In the genomic region with DNA sequence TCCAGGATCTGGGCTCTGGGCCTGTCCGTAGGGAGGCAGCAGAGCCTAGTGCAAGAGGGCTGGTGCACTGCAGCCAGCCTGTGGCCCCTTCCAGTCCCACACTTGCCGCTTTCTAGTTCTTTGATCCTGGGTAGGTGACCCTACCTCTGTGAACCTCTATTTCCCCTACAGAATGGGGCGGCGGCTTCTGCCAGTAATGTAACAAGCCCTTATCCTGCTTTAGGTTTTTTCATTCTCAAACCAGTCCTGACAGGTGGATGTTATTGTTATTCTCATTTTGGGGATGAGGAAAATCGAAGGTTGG, we compare ENCODE assay signal across 8 cellular contexts. TPM values are rescaled to one million over a fixed set of nuclear protein-coding genes. Genes with fewer than 3 reads are reported as not detected.
DNase-seq lines count a peak whose midpoint lies in the region; ATAC-seq, FAIRE-seq and TF ChIP-seq lines count a peak whose summit lies in the region.

No MANE protein-coding gene starts in this region.

- peak overlapping the region; percentile 90 for H4K8ac ChIP-seq in H1 (ENCODE audit: extremely low read depth, insufficient read depth, low read length)

- H3K56ac ChIP-seq in H1 (replicated peaks; ENCODE audit: insufficient read length, low read depth, low read length) = peak overlapping the region; percentile 39

- no peak for FAIRE-seq in H1 (lab: Jason Lieb, UNC)

- peaks cover 3% of the 10 kb centered on the region; the same call in 1 of the 2 replicates for H3K79me1 ChIP-seq in H1 (ENCODE audit: low read depth, low read length)

- DNase-seq in T-helper 2 cell treated with Interferon-gamma antibody and Interleukin-4, amounts not matched to agents 5 μg/mL and 100 μg/mL, for 36 hours (ENCODE audit: low spot score) = no peak
- DNase-seq in T-helper 2 cell (no peak), NCI-H460 (ENCODE audit: extremely low read depth, low read depth) (peak; percentile 30), H1 (ENCODE audit: low read depth in 1 of 2, low spot score in 2 of 2) (no peak)
- no peak for DNase-seq in natural killer cell treated with Interleukin-12 subunit alpha and Interleukin-12 subunit beta and Interleukin-15 and Interleukin-18, amount 100 ng/mL, for 72 hours (ENCODE audit: low spot score)
- no peak for DNase-seq in activated CD4-positive, alpha-beta T cell treated with anti-CD3 and anti-CD28 coated beads, Interleukin-2, amount 50 U/mL, for 4 hours

- no peaks in the 10 kb centered on the region for H3K9me3 ChIP-seq in H1 (ENCODE audit: insufficient read depth in 2 of 2, low read depth in 1 of 2, low read length in 1 of 2)

- TF ChIP-seq EP300 in H1 (IDR thresholded peaks at IDR 0.05; ENCODE audit: borderline replicate concordance in 1 of 2, low read depth in 2 of 2, low read length in 2 of 2) = no peak

- H3K4me3 ChIP-seq in H1 (ENCODE audit: extremely low read depth in 1 of 4, insufficient read depth in 2 of 4, low read depth in 3 of 4, low read length in 4 of 4) = peak overlapping the region; percentile 67 to 93 (median 80)

- no peak overlapping the region for H3K4ac ChIP-seq in H1 (replicated peaks; ENCODE audit: insufficient read length, low read depth, low read length)

- peak overlapping the region; percentile 86 for H3K4me3 Mint-ChIP-seq in T-helper 2 cell treated with Interferon-gamma antibody and Interleukin-4, amounts not matched to agents 5 μg/mL and 100 μg/mL, for 36 hours
- peak overlapping the region; percentile 84 for H3K4me3 Mint-ChIP-seq in natural killer cell treated with Interleukin-12 subunit alpha and Interleukin-12 subunit beta and Interleukin-15 and Interleukin-18, amount 100 ng/mL, for 72 hours

- H4K20me1 ChIP-seq in H1 (replicated peaks in 1 of 2; ENCODE audit: control insufficient read depth in 1 of 2, insufficient read depth in 2 of 2, low read length in 2 of 2) = peaks cover 7 to 11% of the 10 kb centered on the region in 2 experiments

- no peak for TF ChIP-seq CTCF in H1 (IDR thresholded peaks at IDR 0.05; ENCODE audit: control extremely low read depth in 1 of 3, insufficient read depth in 1 of 3, low read depth in 1 of 3, low read length in 3 of 3)

- peak in 1 of 2 donors; percentile 4 for ATAC-seq in natural killer cell treated with Interleukin-12 subunit alpha and Interleukin-12 subunit beta and Interleukin-15 and Interleukin-18, amount 100 ng/mL, for 72 hours
- no peak for ATAC-seq in GM18858 (IDR thresholded peaks at IDR 0.05; ENCODE audit: unreplicated experiment)
- no peak for ATAC-seq in GM19455 (IDR thresholded peaks at IDR 0.05; ENCODE audit: unreplicated experiment)

- 52% methylated on average over 5 of the region's 5 CpGs; no CpG with 5 or more reads in 1 of the 2 experiments for WGBS in H1 (ENCODE audit: extremely low coverage in 1 of 2, insufficient coverage in 1 of 2, insufficient read length in 1 of 2, insufficient replicate concordance in 2 of 2, low coverage in 1 of 2, low lambda C conversion rate in 2 of 2, missing lambda C conversion rate in 1 of 2), 2 experiments

- no peaks in the 10 kb centered on the region for H3K4me1 Mint-ChIP-seq in T-helper 2 cell treated with Interferon-gamma antibody and Interleukin-4, amounts not matched to agents 5 μg/mL and 100 μg/mL, for 36 hours (ENCODE audit: low read depth)
- peaks cover 9 to 20% of the 10 kb centered on the region in 2 donors for H3K4me1 Mint-ChIP-seq in natural killer cell treated with Interleukin-12 subunit alpha and Interleukin-12 subunit beta and Interleukin-15 and Interleukin-18, amount 100 ng/mL, for 72 hours (ENCODE audit: low read depth in 2 of 2)

- no peak overlapping the region for H2BK12ac ChIP-seq in H1 (ENCODE audit: low read depth, low read length)

- POLR2A ChIA-PET in H1 (lab: Charles Lee; ENCODE audit: partially characterized antibody) = interaction anchor here (1.0 to 5.3 kb wide), 8 partner anchors 8 to 69 kb away, joined by 4 to 44 read pairs (median 10); partner anchors contain the start of genes BRICD5, DNASE1L2, ECI1 and PGP

- H3K9ac ChIP-seq in H1 (replicated peaks in 1 of 4; ENCODE audit: extremely low read depth in 1 of 4, low read depth in 3 of 4, low read length in 3 of 4) = peak overlapping the region; percentile 80 to 91 (median 84)

- H4K91ac ChIP-seq in H1 (replicated peaks; ENCODE audit: insufficient read length, low read length) = no peak overlapping the region

- H3K79me2 ChIP-seq in H1 (ENCODE audit: control insufficient read depth in 1 of 2, insufficient read depth in 2 of 2, low read length in 2 of 2) = peaks cover 3 to 29% of the 10 kb centered on the region in 2 experiments; a peak in 2 of 4 replicates

- H3K23ac ChIP-seq in H1 (ENCODE audit: insufficient read length) = no peak overlapping the region

- H3K27ac Mint-ChIP-seq in T-helper 2 cell treated with Interferon-gamma antibody and Interleukin-4, amounts not matched to agents 5 μg/mL and 100 μg/mL, for 36 hours = peak overlapping the region; percentile 82
- peak overlapping the region; percentile 46 to 72 for H3K27ac Mint-ChIP-seq in natural killer cell treated with Interleukin-12 subunit alpha and Interleukin-12 subunit beta and Interleukin-15 and Interleukin-18, amount 100 ng/mL, for 72 hours

- H2BK15ac ChIP-seq in H1 (ENCODE audit: low read length) = no peak overlapping the region

- peaks cover 0 to 7% (median 0%) of the 10 kb centered on the region in 4 experiments; a peak in 1 of 8 replicates for H3K36me3 ChIP-seq in H1 (ENCODE audit: control insufficient read depth in 2 of 4, insufficient read depth in 4 of 4, low read length in 3 of 4)

- no peak overlapping the region for H2BK5ac ChIP-seq in H1 (ENCODE audit: low read depth, low read length)

- H3K4me2 ChIP-seq in H1 (ENCODE audit: insufficient read depth in 1 of 2, low read depth in 2 of 2, low read length in 2 of 2) = peak overlapping the region; percentile 60 to 72

- no peak overlapping the region for H2AK5ac ChIP-seq in H1 (ENCODE audit: low read depth, low read length)

- H3K4me1 ChIP-seq in H1 (replicated peaks in 1 of 4; ENCODE audit: control insufficient read depth in 3 of 4, insufficient read depth in 4 of 4, low read length in 3 of 4) = no peaks in the 10 kb centered on the region

- H3K18ac ChIP-seq in H1 (ENCODE audit: extremely low read depth, low read length) = no peak overlapping the region

- H2BK20ac ChIP-seq in H1 (ENCODE audit: low read length) = no peak overlapping the region

- H3K27me3 ChIP-seq in H1 (replicated peaks in 1 of 4; ENCODE audit: control insufficient read depth in 3 of 4, extremely low read depth in 1 of 4, insufficient read depth in 3 of 4, low read length in 3 of 4) = no peaks in the 10 kb centered on the region

- H3K23me2 ChIP-seq in H1 (ENCODE audit: low read depth, low read length) = no peaks in the 10 kb centered on the region

- H2BK120ac ChIP-seq in H1 (replicated peaks; ENCODE audit: low read depth, low read length) = no peak overlapping the region

- no peak for TF ChIP-seq POLR2A in H1 (IDR thresholded peaks at IDR 0.05; ENCODE audit: control extremely low read depth in 1 of 2, low read depth in 2 of 2, low read length in 2 of 2)

- H2AFZ ChIP-seq in H1 (ENCODE audit: low read length) = no peak overlapping the region

- CTCF ChIA-PET in H1 (lab: Charles Lee; ENCODE audit: partially characterized antibody) = no interaction called here

- H3K14ac ChIP-seq in H1 (ENCODE audit: insufficient read length) = no peak overlapping the region

- no peak overlapping the region for H4K5ac ChIP-seq in H1 (ENCODE audit: insufficient read length, low read depth, low read length)

- no peaks in the 10 kb centered on the region for H3K36me3 Mint-ChIP-seq in T-helper 2 cell treated with Interferon-gamma antibody and Interleukin-4, amounts not matched to agents 5 μg/mL and 100 μg/mL, for 36 hours (ENCODE audit: low read depth)
- H3K36me3 Mint-ChIP-seq in natural killer cell treated with Interleukin-12 subunit alpha and Interleukin-12 subunit beta and Interleukin-15 and Interleukin-18, amount 100 ng/mL, for 72 hours = no peaks in the 10 kb centered on the region

- H3K27me3 Mint-ChIP-seq in T-helper 2 cell treated with Interferon-gamma antibody and Interleukin-4, amounts not matched to agents 5 μg/mL and 100 μg/mL, for 36 hours (ENCODE audit: low read depth) = no peaks in the 10 kb centered on the region
- no peaks in the 10 kb centered on the region for H3K27me3 Mint-ChIP-seq in natural killer cell treated with Interleukin-12 subunit alpha and Interleukin-12 subunit beta and Interleukin-15 and Interleukin-18, amount 100 ng/mL, for 72 hours

- H3K9me3 Mint-ChIP-seq in T-helper 2 cell treated with Interferon-gamma antibody and Interleukin-4, amounts not matched to agents 5 μg/mL and 100 μg/mL, for 36 hours = no peaks in the 10 kb centered on the region
- H3K9me3 Mint-ChIP-seq in natural killer cell treated with Interleukin-12 subunit alpha and Interleukin-12 subunit beta and Interleukin-15 and Interleukin-18, amount 100 ng/mL, for 72 hours = no peaks in the 10 kb centered on the region

- TF ChIP-seq RAD21 in H1 (IDR thresholded peaks at IDR 0.05 in 1 of 2, conservative IDR thresholded peaks at IDR 0.05 in 1 of 2; ENCODE audit: low read depth in 2 of 2, low read length in 2 of 2) = peak; percentile 7 to 12; a peak in 1 of 4 replicates

- 0 out of 2 replicates have a peak overlapping the region, but pooled peaks have one; percentile 77 for H3K27ac ChIP-seq in H1 (ENCODE audit: low read depth, low read length)

RNA-seq across cellular contexts. Expression of gene E4F1, which starts 0.7 kb away (rescaled TPM):
- 18.6 and 21.7 TPM in 2 replicates for total RNA-seq in NCI-H460 (2014; rRNA removed; shearing (Covaris generic))
- 162 and 549 TPM in 2 replicates for polyA plus RNA-seq in NCI-H460 (2014; cell fraction: nucleus; rRNA removed)
- 21.9 and 22.2 TPM in 2 replicates for total RNA-seq in H1 (2021; fragmentation: NEBNext Ultra II Directional; extraction: Animal tissue kit (Norgen Biotek cat#: 25700))
- 27.0 and 34.2 TPM in 2 replicates for polyA plus RNA-seq in H1 (2011; rRNA removed)
- polyA plus RNA-seq in H1 (2011; cell fraction: cytosol; rRNA removed) = 31.8 TPM
- polyA plus RNA-seq in H1 (2011; cell fraction: nucleus; rRNA removed) = 122 TPM
- polyA plus RNA-seq in H1 (2012, experiment 1 of 2) = 10.7 to 22.9 TPM (median 21.9 TPM) in 4 replicates
- 12.4 TPM for polyA plus RNA-seq in H1 (2012, experiment 2 of 2)
- 15.0 TPM for polyA plus RNA-seq in H1 (2013, experiment 1 of 2)
- polyA plus RNA-seq in H1 (2013, experiment 2 of 2) = 11.6 TPM
- 7.6 and 10.1 TPM in 2 replicates for polyA minus RNA-seq in H1 (2011; rRNA and poly(A)+ RNA removed)
- 18.4 TPM for polyA minus RNA-seq in H1 (2011; cell fraction: cytosol; rRNA and poly(A)+ RNA removed)
- 24.6 TPM for polyA minus RNA-seq in H1 (2011; cell fraction: nucleus; rRNA and poly(A)+ RNA removed)
- total RNA-seq in natural killer cell treated with Interleukin-12 subunit alpha and Interleukin-12 subunit beta and Interleukin-15 and Interleukin-18, amount 100 ng/mL, for 72 hours = 10 to 100 TPM; 27.5 to 51.8 TPM

RNA-seq across cellular contexts. Expression of gene PGP, which starts 9.5 kb away (rescaled TPM):
- total RNA-seq in NCI-H460 (2014; rRNA removed; shearing (Covaris generic)) = 8.6 and 11.9 TPM in 2 replicates
- polyA plus RNA-seq in NCI-H460 (2014; cell fraction: nucleus; rRNA removed) = 96.9 and 129 TPM in 2 replicates
- 30.9 and 32.6 TPM in 2 replicates for total RNA-seq in H1 (2021; fragmentation: NEBNext Ultra II Directional; extraction: Animal tissue kit (Norgen Biotek cat#: 25700))
- polyA plus RNA-seq in H1 (2011; rRNA removed) = 55.9 and 63.9 TPM in 2 replicates
- polyA plus RNA-seq in H1 (2011; cell fraction: cytosol; rRNA removed) = 44.0 TPM
- 81.1 TPM for polyA plus RNA-seq in H1 (2011; cell fraction: nucleus; rRNA removed)
- polyA plus RNA-seq in H1 (2012, experiment 1 of 2) = 20.8 to 40.2 TPM (median 35.0 TPM) in 4 replicates
- 26.7 TPM for polyA plus RNA-seq in H1 (2012, experiment 2 of 2)
- 54.8 TPM for polyA plus RNA-seq in H1 (2013, experiment 1 of 2)
- 48.7 TPM for polyA plus RNA-seq in H1 (2013, experiment 2 of 2)
- 9.5 and 10.9 TPM in 2 replicates for polyA minus RNA-seq in H1 (2011; rRNA and poly(A)+ RNA removed)
- 18.8 TPM for polyA minus RNA-seq in H1 (2011; cell fraction: cytosol; rRNA and poly(A)+ RNA removed)
- polyA minus RNA-seq in H1 (2011; cell fraction: nucleus; rRNA and poly(A)+ RNA removed) = 28.7 TPM
- total RNA-seq in natural killer cell treated with Interleukin-12 subunit alpha and Interleukin-12 subunit beta and Interleukin-15 and Interleukin-18, amount 100 ng/mL, for 72 hours = 10 to 100 TPM; 18.8 to 39.8 TPM

RNA-seq across cellular contexts. Expression of gene DNASE1L2, which starts 12.1 kb away (rescaled TPM):
- total RNA-seq in NCI-H460 (2014; rRNA removed; shearing (Covaris generic)) = 0.84 and 1.6 TPM in 2 replicates
- polyA plus RNA-seq in NCI-H460 (2014; cell fraction: nucleus; rRNA removed) = 5.8 and 6.5 TPM in 2 replicates
- 0.19 and 0.35 TPM in 2 replicates for total RNA-seq in H1 (2021; fragmentation: NEBNext Ultra II Directional; extraction: Animal tissue kit (Norgen Biotek cat#: 25700))
- 0.75 and 0.97 TPM in 2 replicates for polyA plus RNA-seq in H1 (2011; rRNA removed)
- polyA plus RNA-seq in H1 (2011; cell fraction: cytosol; rRNA removed) = 0.41 TPM
- polyA plus RNA-seq in H1 (2011; cell fraction: nucleus; rRNA removed) = 2.0 TPM
- 0.20 to 0.64 TPM (median 0.42 TPM) in 4 replicates for polyA plus RNA-seq in H1 (2012, experiment 1 of 2)
- polyA plus RNA-seq in H1 (2012, experiment 2 of 2) = 0.24 TPM
- 0.28 TPM for polyA plus RNA-seq in H1 (2013, experiment 1 of 2)
- polyA plus RNA-seq in H1 (2013, experiment 2 of 2) = 0.22 TPM
- 0.09 and 0.12 TPM in 2 replicates for polyA minus RNA-seq in H1 (2011; rRNA and poly(A)+ RNA removed)
- polyA minus RNA-seq in H1 (2011; cell fraction: cytosol; rRNA and poly(A)+ RNA removed) = not detected
- polyA minus RNA-seq in H1 (2011; cell fraction: nucleus; rRNA and poly(A)+ RNA removed) = 0.60 TPM
- total RNA-seq in natural killer cell treated with Interleukin-12 subunit alpha and Interleukin-12 subunit beta and Interleukin-15 and Interleukin-18, amount 100 ng/mL, for 72 hours = 1 to 10 TPM in 1 of 2 donors, under 1 TPM in 1; 0.88 to 3.5 TPM

RNA-seq across cellular contexts. Expression of gene BRICD5, which starts 13.5 kb away (rescaled TPM):
- 2.1 and 2.9 TPM in 2 replicates for total RNA-seq in NCI-H460 (2014; rRNA removed; shearing (Covaris generic))
- 31.1 and 48.3 TPM in 2 replicates for polyA plus RNA-seq in NCI-H460 (2014; cell fraction: nucleus; rRNA removed)
- total RNA-seq in H1 (2021; fragmentation: NEBNext Ultra II Directional; extraction: Animal tissue kit (Norgen Biotek cat#: 25700)) = 6.1 and 8.5 TPM in 2 replicates
- polyA plus RNA-seq in H1 (2011; rRNA removed) = 8.6 and 14.2 TPM in 2 replicates
- polyA plus RNA-seq in H1 (2011; cell fraction: cytosol; rRNA removed) = 9.8 TPM
- polyA plus RNA-seq in H1 (2011; cell fraction: nucleus; rRNA removed) = 97.1 TPM
- 6.1 to 13.0 TPM (median 8.1 TPM) in 4 replicates for polyA plus RNA-seq in H1 (2012, experiment 1 of 2)
- 12.6 TPM for polyA plus RNA-seq in H1 (2012, experiment 2 of 2)
- 4.7 TPM for polyA plus RNA-seq in H1 (2013, experiment 1 of 2)
- 3.5 TPM for polyA plus RNA-seq in H1 (2013, experiment 2 of 2)
- polyA minus RNA-seq in H1 (2011; rRNA and poly(A)+ RNA removed) = 1.00 and 1.0 TPM in 2 replicates
- polyA minus RNA-seq in H1 (2011; cell fraction: cytosol; rRNA and poly(A)+ RNA removed) = 3.2 TPM
- 9.2 TPM for polyA minus RNA-seq in H1 (2011; cell fraction: nucleus; rRNA and poly(A)+ RNA removed)
- total RNA-seq in natural killer cell treated with Interleukin-12 subunit alpha and Interleukin-12 subunit beta and Interleukin-15 and Interleukin-18, amount 100 ng/mL, for 72 hours = 10 to 100 TPM in 1 of 2 donors, 1 to 10 TPM in 1; 6.2 to 23.7 TPM

RNA-seq across cellular contexts. Expression of gene MLST8, which starts 18.9 kb away (rescaled TPM):
- 58.5 and 58.7 TPM in 2 replicates for total RNA-seq in NCI-H460 (2014; rRNA removed; shearing (Covaris generic))
- 105 and 135 TPM in 2 replicates for polyA plus RNA-seq in NCI-H460 (2014; cell fraction: nucleus; rRNA removed)
- 67.6 and 69.6 TPM in 2 replicates for total RNA-seq in H1 (2021; fragmentation: NEBNext Ultra II Directional; extraction: Animal tissue kit (Norgen Biotek cat#: 25700))
- 321 and 440 TPM in 2 replicates for polyA plus RNA-seq in H1 (2011; rRNA removed)
- polyA plus RNA-seq in H1 (2011; cell fraction: cytosol; rRNA removed) = 218 TPM
- 354 TPM for polyA plus RNA-seq in H1 (2011; cell fraction: nucleus; rRNA removed)
- polyA plus RNA-seq in H1 (2012, experiment 1 of 2) = 47.7 to 104 TPM (median 94.8 TPM) in 4 replicates
- polyA plus RNA-seq in H1 (2012, experiment 2 of 2) = 87.2 TPM
- 57.1 TPM for polyA plus RNA-seq in H1 (2013, experiment 1 of 2)
- 56.1 TPM for polyA plus RNA-seq in H1 (2013, experiment 2 of 2)
- 88.3 and 98.1 TPM in 2 replicates for polyA minus RNA-seq in H1 (2011; rRNA and poly(A)+ RNA removed)
- 67.9 TPM for polyA minus RNA-seq in H1 (2011; cell fraction: cytosol; rRNA and poly(A)+ RNA removed)
- 111 TPM for polyA minus RNA-seq in H1 (2011; cell fraction: nucleus; rRNA and poly(A)+ RNA removed)
- total RNA-seq in natural killer cell treated with Interleukin-12 subunit alpha and Interleukin-12 subunit beta and Interleukin-15 and Interleukin-18, amount 100 ng/mL, for 72 hours = 10 to 100 TPM; 31.2 to 68.9 TPM
